In genomic region chr7:135801045-135801693, GRCh38 we compare ENCODE assay signal across 9 cellular contexts. TPM values are rescaled to one million over a fixed set of nuclear protein-coding genes. Genes with fewer than 3 reads are reported as not detected.
DNase-seq lines count a peak whose midpoint lies in the region; ATAC-seq and FAIRE-seq lines count a peak whose summit lies in the region.
"Had no signal": no experiment of that assay in that cellular context is flagged by ENCODE, and none has a peak within 500 bp of the region (broad histone marks: within the 10 kb centered on the region; RNA-seq: fewer than 3 reads in every experiment).

No MANE protein-coding gene starts in this region.

- no peak for FAIRE-seq in small intestine (lab: Jason Lieb, UNC)

- DNase-seq in EH (ENCODE audit: low read depth) (peak; percentile 67), HS-5 (ENCODE audit: low read depth) (peak; percentile 29), NCI-H82 treated with DMSO at 0.1 percent for 48 hours (lab: John Stamatoyannopoulos, UW; ENCODE audit: unreplicated experiment) (peak; percentile 86), astrocyte of the hippocampus (ENCODE audit: low read depth, low spot score) (peak; percentile 72), iPS DF 4.7 (ENCODE audit: extremely low read depth, low spot score) (peak; percentile 56), small intestine (peak; percentile 61)

- no peaks in the 10 kb centered on the region for H3K27me3 ChIP-seq in small intestine (ENCODE audit: control insufficient read depth in 2 of 2, insufficient read depth in 2 of 2, low read length in 2 of 2)

- no peaks in the 10 kb centered on the region for H3K9me3 ChIP-seq in small intestine (ENCODE audit: control insufficient read depth, low read depth)

- no peak overlapping the region for H3K4me3 ChIP-seq in small intestine (ENCODE audit: low read depth in 1 of 2, low read length in 2 of 2)

- H3K36me3 ChIP-seq in small intestine (ENCODE audit: control insufficient read depth in 2 of 2, insufficient read depth in 2 of 2, low read length in 2 of 2) = no peaks in the 10 kb centered on the region

- H3K4me1 ChIP-seq in small intestine (ENCODE audit: control insufficient read depth in 2 of 2, insufficient read depth in 1 of 2, low read depth in 1 of 2, low read length in 1 of 2) = no peaks in the 10 kb centered on the region

- ATAC-seq in GM19372 (IDR thresholded peaks at IDR 0.05; ENCODE audit: low read depth, unreplicated experiment) (peak; percentile 79), HG02763 (IDR thresholded peaks at IDR 0.05; ENCODE audit: unreplicated experiment) (no peak)

- 28 to 38% (median 37%) methylated on average over 16 of the region's 16 CpGs for WGBS in small intestine, 3 donors

- H3K27ac ChIP-seq in small intestine (ENCODE audit: low read depth in 1 of 2, low read length in 1 of 2) = no peak overlapping the region
- H3K27ac ChIP-seq: epithelial cell of prostate had no signal

RNA-seq across cellular contexts. Expression of gene FAM180A, which starts 52.6 kb away (rescaled TPM):
- 1 to 10 TPM in 1 of 3 donors, not detected in 2; 1.3 TPM for polyA plus RNA-seq in small intestine

Comparison
In these comparisons a context has a peak if more than half of its experiments do, and no peak if none do; other contexts are left out.
1. DNase-seq: peak in every context shown above with its lines; median percentile 86 in NCI-H82 treated with DMSO at 0.1 percent for 48 hours; 72 in astrocyte of the hippocampus; 67 in EH; 61 in small intestine; 56 in iPS DF 4.7; 29 in HS-5.